21 cellular contexts compared by ENCODE assay signal in the genomic region with DNA sequence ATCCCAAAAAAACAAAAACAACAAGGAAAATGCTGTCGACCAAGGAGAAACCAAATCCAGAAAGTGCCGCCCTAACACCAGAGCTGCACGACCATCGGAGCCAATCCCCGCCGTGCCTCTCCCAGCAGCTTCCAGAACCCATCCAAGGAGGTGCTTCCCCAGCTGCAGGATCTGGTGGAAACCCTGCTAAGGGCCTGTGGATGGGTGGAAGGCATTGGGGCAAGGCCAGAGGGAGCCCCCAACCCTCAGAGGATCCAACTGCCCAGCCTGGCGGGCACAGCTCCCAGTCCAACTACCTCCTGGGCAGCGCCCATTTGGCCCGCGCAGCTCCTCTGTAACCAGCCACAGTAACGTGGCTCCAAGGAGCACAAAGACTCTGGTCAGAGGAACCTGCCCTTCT.
DNase-seq lines count a peak whose midpoint lies in the region; ATAC-seq and TF ChIP-seq lines count a peak whose summit lies in the region.
"Had no signal": no experiment of that assay in that cellular context is flagged by ENCODE, and none has a peak within 500 bp of the region (broad histone marks: within the 10 kb centered on the region; RNA-seq: fewer than 3 reads in every experiment).

No MANE protein-coding gene starts in this region.

- H3K27ac Mint-ChIP-seq in activated T-helper 17 cell treated with anti-CD3 and anti-CD28 coated beads, Interleukin-2, amount 50 U/mL, for 72 hours, result peak overlapping the region; percentile 0
- no peak overlapping the region for H3K27ac Mint-ChIP-seq in osteocyte (ENCODE audit: unreplicated experiment)
- H3K27ac Mint-ChIP-seq: CD4-positive, alpha-beta T cell had no signal

- H3K36me3 Mint-ChIP-seq in activated T-helper 17 cell treated with anti-CD3 and anti-CD28 coated beads, Interleukin-2, amount 50 U/mL, for 72 hours (ENCODE audit: low read depth), result no peaks in the 10 kb centered on the region
- no peaks in the 10 kb centered on the region for H3K36me3 Mint-ChIP-seq in osteocyte (ENCODE audit: unreplicated experiment)

- TF ChIP-seq CTCF in osteocyte (IDR thresholded peaks at IDR 0.05), result no peak

- H3K4me3 Mint-ChIP-seq in activated T-helper 17 cell treated with anti-CD3 and anti-CD28 coated beads, Interleukin-2, amount 50 U/mL, for 72 hours, result no peak overlapping the region
- H3K4me3 Mint-ChIP-seq in osteocyte (ENCODE audit: unreplicated experiment), result no peak overlapping the region
- H3K4me3 Mint-ChIP-seq: CD4-positive, alpha-beta T cell had no signal

- no peaks in the 10 kb centered on the region for H3K9me3 Mint-ChIP-seq in activated T-helper 17 cell treated with anti-CD3 and anti-CD28 coated beads, Interleukin-2, amount 50 U/mL, for 72 hours
- no peaks in the 10 kb centered on the region for H3K9me3 Mint-ChIP-seq in osteocyte (ENCODE audit: unreplicated experiment)
- H3K9me3 Mint-ChIP-seq: CD4-positive, alpha-beta T cell had no signal

- no peak for ATAC-seq in Right ventricle myocardium superior (ENCODE audit: poor library complexity)
- no peak for ATAC-seq in activated T-helper 17 cell treated with anti-CD3 and anti-CD28 coated beads, Interleukin-2, amount 50 U/mL, for 72 hours (replicated peaks)
- ATAC-seq in HG03571 (IDR thresholded peaks at IDR 0.05; ENCODE audit: unreplicated experiment), result no peak
- no peak for ATAC-seq in GM21515 (IDR thresholded peaks at IDR 0.05; ENCODE audit: unreplicated experiment)
- ATAC-seq: K562, Right ventricle myocardium inferior had no signal

- no peaks in the 10 kb centered on the region for H3K27me3 Mint-ChIP-seq in activated T-helper 17 cell treated with anti-CD3 and anti-CD28 coated beads, Interleukin-2, amount 50 U/mL, for 72 hours
- no peaks in the 10 kb centered on the region for H3K27me3 Mint-ChIP-seq in osteocyte (ENCODE audit: unreplicated experiment)
- H3K27me3 Mint-ChIP-seq: CD4-positive, alpha-beta T cell had no signal

- peaks cover 2% of the 10 kb centered on the region for H3K4me1 Mint-ChIP-seq in activated T-helper 17 cell treated with anti-CD3 and anti-CD28 coated beads, Interleukin-2, amount 50 U/mL, for 72 hours
- peaks cover 17% of the 10 kb centered on the region for H3K4me1 Mint-ChIP-seq in osteocyte (ENCODE audit: unreplicated experiment)

- intact Hi-C loops in cardiac septum (cut with DNase I), result no loop called here
- intact Hi-C loops in Right ventricle myocardium superior (cut with DNase I), result no loop called here

- DNase-seq in cardiac septum (ENCODE audit: low spot score), result peak; percentile 39
- DNase-seq in Right ventricle myocardium superior, result no peak
- DNase-seq in osteocyte (ENCODE audit: extremely low spot score, unreplicated experiment), result peak; percentile 73
- no peak for DNase-seq in hepatic stellate cell (ENCODE audit: low spot score)
- DNase-seq: CD4-positive, alpha-beta T cell; Kasumi-1; MV-4-11; NCI-H1105; NCI-H1436 treated with DMSO at 0.1 percent for 48 hours; NCI-H1930; NCI-H2107; NCI-H446 treated with DMSO at 0.1 percent for 48 hours; NCI-H526; NCI-H82; NK-92 treated with Interleukin-12 subunit alpha and Interleukin-12 subunit beta, amount 100 ng/mL, for 24 hours; PC-9 had no signal

Comparison
In these comparisons a context has a peak if more than half of its experiments do, and no peak if none do; other contexts are left out.
1. DNase-seq: peak in cardiac septum (single experiment) and osteocyte (single experiment); none in Right ventricle myocardium superior (single experiment) and hepatic stellate cell (single experiment).